Comparison of ENCODE assay signal across 34 cellular contexts in genomic region chrX:12344954-12345353, GRCh38.
"Had no signal": no experiment of that assay in that cellular context is flagged by ENCODE, and none has a peak within 500 bp of the region (broad histone marks: within the 10 kb centered on the region; RNA-seq: fewer than 3 reads in every experiment).

No MANE protein-coding gene starts in this region.

- H3K4me3 ChIP-seq: MG63 had no signal

- H3K36me3 ChIP-seq: MG63 had no signal

- H3K9me3 ChIP-seq: MG63 had no signal

- DNase-seq: Karpas-422, Kasumi-1, MG63, MM.1S, MV-4-11, NCI-H1048, NCI-H1092, NCI-H1092 treated with DMSO at 0.1 percent for 48 hours, NCI-H1105, NCI-H1105 treated with DMSO at 0.1 percent for 48 hours, NCI-H1417, NCI-H1417 treated with DMSO at 0.1 percent for 48 hours, NCI-H1436, NCI-H1436 treated with DMSO at 0.1 percent for 48 hours, NCI-H146, NCI-H1694, NCI-H1694 treated with DMSO at 0.1 percent for 48 hours, NCI-H187, NCI-H187 treated with DMSO at 0.1 percent for 48 hours, NCI-H1930, NCI-H2029, NCI-H2029 treated with DMSO at 0.1 percent for 48 hours, NCI-H2081, NCI-H2081 treated with DMSO at 0.1 percent for 48 hours, NCI-H2107, NCI-H2171, NCI-H2171 treated with DMSO at 0.1 percent for 48 hours, NCI-H2227 treated with DMSO at 0.1 percent for 48 hours, NCI-H226, NCI-H345, NCI-H446, NCI-H446 treated with DMSO at 0.1 percent for 48 hours, NCI-H510A, NCI-H510A treated with DMSO at 0.1 percent for 48 hours had no signal

- H3K27me3 ChIP-seq: MG63 had no signal
